In the genomic region with DNA sequence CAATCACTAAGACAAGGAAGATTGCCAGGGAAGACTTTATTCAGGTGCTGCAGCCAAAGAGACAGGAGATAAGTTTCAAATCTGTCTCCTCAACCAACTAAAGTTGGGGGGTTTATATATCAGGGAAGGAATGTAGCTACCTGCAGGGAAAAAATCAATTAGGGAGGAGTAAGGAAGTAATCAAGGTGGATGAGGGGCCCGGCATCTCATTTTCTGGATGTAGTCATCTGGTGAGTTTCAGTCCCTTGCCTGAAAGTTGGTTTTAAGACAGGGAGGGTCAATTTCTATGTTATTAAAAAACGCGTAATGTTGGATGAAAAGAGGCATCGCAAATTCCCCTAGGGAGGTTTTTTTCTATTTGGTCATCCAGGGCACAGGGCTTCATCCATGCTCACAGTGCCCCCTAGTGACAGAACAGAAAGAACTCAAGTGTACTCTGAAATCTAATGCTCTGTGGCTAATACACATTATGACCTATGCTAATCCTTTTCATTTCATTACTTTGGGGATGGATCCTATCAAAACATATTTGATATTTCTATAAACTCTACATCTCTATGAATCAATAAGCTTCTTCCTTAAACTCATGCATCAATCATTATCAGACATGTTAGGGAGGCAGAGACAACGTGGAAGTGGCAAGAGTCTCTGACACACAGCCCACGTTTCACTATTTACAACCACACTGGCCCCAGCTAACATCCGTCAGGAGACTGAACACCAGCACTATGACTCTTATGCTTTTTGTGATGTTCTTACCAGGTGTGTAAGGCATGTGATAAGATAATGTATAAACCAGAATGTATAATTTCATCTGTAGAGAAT, we compare ENCODE assay signal across 8 cellular contexts.
DNase-seq lines count a peak whose midpoint lies in the region; ATAC-seq, FAIRE-seq and TF ChIP-seq lines count a peak whose summit lies in the region.

No MANE protein-coding gene starts in this region.

- H3K27ac Mint-ChIP-seq in Calu3 (ENCODE audit: unreplicated experiment), result no peak overlapping the region

- no peaks in the 10 kb centered on the region for H3K36me3 ChIP-seq in thyroid gland

- intact Hi-C loops in Calu3 (cut with micrococcal nuclease; ENCODE audit: unreplicated experiment) (loop anchor here (1.0 to 10.0 kb wide), 7 partner anchors 166 to 862 kb away; no protein-coding TSS in a partner anchor), thyroid gland (cut with DNase I) (no loop called here)

- peak; percentile 56 for DNase-seq in Calu3
- peak; percentile 48 for DNase-seq in NCI-H1417 treated with DMSO at 0.1 percent for 48 hours (lab: John Stamatoyannopoulos, UW)
- DNase-seq in hippocampal formation (lab: John Stamatoyannopoulos, UW), result peak; percentile 6 to 64
- DNase-seq in thyroid gland, result no peak
- no peak for DNase-seq in activated effector memory CD4-positive, alpha-beta T cell treated with anti-CD3 and anti-CD28 coated beads, Interleukin-2, amount 50 U/mL, for 16 hours

- peak; percentile 71 for TF ChIP-seq CTCF in Calu3 (IDR thresholded peaks at IDR 0.05; ENCODE audit: unreplicated experiment)
- peak in 4 of 6 experiments; percentile 14 to 56 (median 24) for TF ChIP-seq CTCF in thyroid gland (IDR thresholded peaks at IDR 0.05)

- no peaks in the 10 kb centered on the region for H3K27me3 Mint-ChIP-seq in Calu3 (ENCODE audit: unreplicated experiment)

- peak overlapping the region; percentile 47 for H3K4me3 Mint-ChIP-seq in Calu3 (ENCODE audit: low read depth, unreplicated experiment)

- no peak overlapping the region for H3K4me3 ChIP-seq in thyroid gland (replicated peaks in 1 of 3)

- no TSS peak for BruUV-seq in Calu3 (replicated peaks; lab: Mats Ljungman, UMichigan)

- H3K9me3 Mint-ChIP-seq in Calu3 (ENCODE audit: low read depth, unreplicated experiment), result no peaks in the 10 kb centered on the region

- CTCF ChIA-PET in Calu3 (lab: Charles Lee), result no interaction called here

- H3K27ac ChIP-seq in thyroid gland, result no peak overlapping the region

- no peaks in the 10 kb centered on the region for H3K36me3 Mint-ChIP-seq in Calu3 (ENCODE audit: insufficient read depth, unreplicated experiment)

- no peak for TF ChIP-seq POLR2A in thyroid gland (IDR thresholded peaks at IDR 0.05)

- H3K4me1 Mint-ChIP-seq in Calu3 (ENCODE audit: low read depth, unreplicated experiment), result peaks cover 8% of the 10 kb centered on the region

- ATAC-seq in GM18867 (IDR thresholded peaks at IDR 0.05; ENCODE audit: unreplicated experiment), result peak; percentile 76
- ATAC-seq in HG02970 (IDR thresholded peaks at IDR 0.05; ENCODE audit: low FRiP score, unreplicated experiment), result peak; percentile 79

- no peaks in the 10 kb centered on the region for H3K27me3 ChIP-seq in thyroid gland

- H3K4me1 ChIP-seq in thyroid gland, result no peaks in the 10 kb centered on the region

- WGBS in thyroid gland, 2 donors, result 31 to 41% methylated on average over 7 of the region's 7 CpGs

- FAIRE-seq in TTC549 (lab: Jason Lieb, UNC), result peak; percentile 5

- no peaks in the 10 kb centered on the region for H3K9me3 ChIP-seq in thyroid gland

Comparison
In these comparisons a context has a peak if more than half of its experiments do, and no peak if none do; other contexts are left out.
1. DNase-seq: peak in Calu3 (single experiment), NCI-H1417 treated with DMSO at 0.1 percent for 48 hours (single experiment) and hippocampal formation (2 of 2); none in thyroid gland (0 of 2) and activated effector memory CD4-positive, alpha-beta T cell treated with anti-CD3 and anti-CD28 coated beads, Interleukin-2, amount 50 U/mL, for 16 hours (single experiment).